Comparison of ENCODE assay signal across 16 cellular contexts in genomic region chr1:246114369-246114768, GRCh38.
DNase-seq lines count a peak whose midpoint lies in the region; ATAC-seq and TF ChIP-seq lines count a peak whose summit lies in the region.
"Had no signal": no experiment of that assay in that cellular context is flagged by ENCODE, and none has a peak within 500 bp of the region (broad histone marks: within the 10 kb centered on the region; RNA-seq: fewer than 3 reads in every experiment).

No MANE protein-coding gene starts in this region.

- no peak for ATAC-seq in activated CD8-positive, alpha-beta T cell treated with anti-CD3 and anti-CD28 coated beads for 36 hours
- no peak for ATAC-seq in effector memory CD8-positive, alpha-beta T cell (replicated peaks)
- ATAC-seq in HG03354 (IDR thresholded peaks at IDR 0.05; ENCODE audit: poor library complexity, severe bottlenecking, unreplicated experiment): no peak
- ATAC-seq: PC-3 had no signal

- peaks cover 0 to 3% (median 0%) of the 10 kb centered on the region in 5 donors for H3K9me3 Mint-ChIP-seq in CD8-positive, alpha-beta memory T cell
- H3K9me3 Mint-ChIP-seq in endodermal cell: no peaks in the 10 kb centered on the region
- no peaks in the 10 kb centered on the region for H3K9me3 Mint-ChIP-seq in activated CD8-positive, alpha-beta T cell treated with anti-CD3 and anti-CD28 coated beads for 36 hours
- no peaks in the 10 kb centered on the region for H3K9me3 Mint-ChIP-seq in effector memory CD8-positive, alpha-beta T cell

- peaks cover 3 to 16% (median 9%) of the 10 kb centered on the region in 3 donors for H3K36me3 Mint-ChIP-seq in CD8-positive, alpha-beta memory T cell
- H3K36me3 Mint-ChIP-seq in endodermal cell (ENCODE audit: low read depth): no peaks in the 10 kb centered on the region
- H3K36me3 Mint-ChIP-seq in activated CD8-positive, alpha-beta T cell treated with anti-CD3 and anti-CD28 coated beads for 36 hours (ENCODE audit: low read depth): peaks cover 4% of the 10 kb centered on the region
- H3K36me3 Mint-ChIP-seq in effector memory CD8-positive, alpha-beta T cell (ENCODE audit: insufficient read depth): no peaks in the 10 kb centered on the region

- peaks cover 7% of the 10 kb centered on the region for H3K4me1 ChIP-seq in CD8-positive, alpha-beta memory T cell (ENCODE audit: insufficient read depth, low read length)
- H3K4me1 ChIP-seq in endodermal cell (ENCODE audit: control insufficient read depth, insufficient read depth, low read length) (peaks cover 25% of the 10 kb centered on the region), mesodermal cell (ENCODE audit: control insufficient read depth, insufficient read depth, low read length, poor library complexity, severe bottlenecking) (peaks cover 12% of the 10 kb centered on the region)

- no peak overlapping the region for H3K9ac ChIP-seq in endodermal cell (ENCODE audit: extremely low read depth, low read length, poor library complexity, severe bottlenecking)
- H3K9ac ChIP-seq: KMS-11 had no signal

- peaks cover 6 to 22% (median 16%) of the 10 kb centered on the region in 3 donors for H3K4me1 Mint-ChIP-seq in CD8-positive, alpha-beta memory T cell
- H3K4me1 Mint-ChIP-seq in endodermal cell: peaks cover 30% of the 10 kb centered on the region
- H3K4me1 Mint-ChIP-seq in activated CD8-positive, alpha-beta T cell treated with anti-CD3 and anti-CD28 coated beads for 36 hours (ENCODE audit: low read depth): peaks cover 15% of the 10 kb centered on the region
- peaks cover 5% of the 10 kb centered on the region in 2 donors for H3K4me1 Mint-ChIP-seq in effector memory CD8-positive, alpha-beta T cell (ENCODE audit: low read depth in 2 of 2)

- H3K27me3 ChIP-seq in CD8-positive, alpha-beta memory T cell (ENCODE audit: insufficient read depth, low read length, poor library complexity, severe bottlenecking): no peaks in the 10 kb centered on the region
- no peaks in the 10 kb centered on the region for H3K27me3 ChIP-seq in endodermal cell (ENCODE audit: control insufficient read depth, insufficient read depth, low read length, poor library complexity, severe bottlenecking)

- H3K9me3 ChIP-seq in CD8-positive, alpha-beta memory T cell (ENCODE audit: low read length): no peaks in the 10 kb centered on the region
- H3K9me3 ChIP-seq in endodermal cell (ENCODE audit: control insufficient read depth, low read length) (no peaks in the 10 kb centered on the region), mesodermal cell (ENCODE audit: control insufficient read depth, low read length) (no peaks in the 10 kb centered on the region)

- H3K27me3 Mint-ChIP-seq in CD8-positive, alpha-beta memory T cell: no peaks in the 10 kb centered on the region
- H3K27me3 Mint-ChIP-seq in endodermal cell (ENCODE audit: insufficient read depth): no peaks in the 10 kb centered on the region
- no peaks in the 10 kb centered on the region for H3K27me3 Mint-ChIP-seq in activated CD8-positive, alpha-beta T cell treated with anti-CD3 and anti-CD28 coated beads for 36 hours
- H3K27me3 Mint-ChIP-seq in effector memory CD8-positive, alpha-beta T cell: no peaks in the 10 kb centered on the region
- H3K27me3 Mint-ChIP-seq: CD4-positive, alpha-beta memory T cell had no signal

- no peak overlapping the region for H3K4me3 ChIP-seq in CD8-positive, alpha-beta memory T cell (ENCODE audit: low read length)
- H3K4me3 ChIP-seq in endodermal cell (ENCODE audit: low read length) (no peak overlapping the region), mesodermal cell (ENCODE audit: extremely low read depth, insufficient read depth, low read length, poor library complexity, severe bottlenecking) (no peak overlapping the region)

- H3K27ac Mint-ChIP-seq in CD8-positive, alpha-beta memory T cell: no peak overlapping the region
- H3K27ac Mint-ChIP-seq in endodermal cell: peak overlapping the region; percentile 62
- H3K27ac Mint-ChIP-seq in activated CD8-positive, alpha-beta T cell treated with anti-CD3 and anti-CD28 coated beads for 36 hours: no peak overlapping the region
- H3K27ac Mint-ChIP-seq in effector memory CD8-positive, alpha-beta T cell: no peak overlapping the region

- POLR2A ChIA-PET in CD8-positive, alpha-beta memory T cell (lab: Charles Lee): no interaction called here
- POLR2A ChIA-PET in activated CD8-positive, alpha-beta T cell treated with anti-CD3 and anti-CD28 coated beads for 36 hours (lab: Charles Lee): interaction anchor here (0.6 kb wide), 1 partner anchor 609 kb away, joined by 3 read pairs; no protein-coding TSS in a partner anchor

- in situ Hi-C loops in KBM-7 (cut with MboI; ENCODE audit: low pct_unique_long_range_greater_than_20kb, low sequenced_read_pairs): no loop called here

- no peak for TF ChIP-seq CTCF in endodermal cell (conservative IDR thresholded peaks at IDR 0.05)
- no peak for TF ChIP-seq CTCF in activated CD8-positive, alpha-beta T cell treated with anti-CD3 and anti-CD28 coated beads for 36 hours (IDR thresholded peaks at IDR 0.05)

- peak overlapping the region; percentile 48 for H3K27ac ChIP-seq in CD8-positive, alpha-beta memory T cell (ENCODE audit: low read depth, low read length)
- H3K27ac ChIP-seq in endodermal cell (ENCODE audit: low read depth, low read length) (no peak overlapping the region), mesodermal cell (ENCODE audit: low read depth, low read length, severe bottlenecking) (peak overlapping the region; percentile 57)
- H3K27ac ChIP-seq: KMS-11, RWPE1 had no signal

- CTCF ChIA-PET in CD8-positive, alpha-beta memory T cell (lab: Charles Lee): no interaction called here
- CTCF ChIA-PET in activated CD8-positive, alpha-beta T cell treated with anti-CD3 and anti-CD28 coated beads for 36 hours (lab: Charles Lee): no interaction called here

- WGBS in endodermal cell (ENCODE audit: insufficient coverage in 1 of 2, insufficient read length in 1 of 2), 2 experiments: 80 to 81% methylated on average over 5 to 9 of the region's 9 CpGs
- WGBS in mesodermal cell (ENCODE audit: insufficient coverage in 2 of 2), 2 experiments: 77 to 78% methylated on average over 6 to 7 of the region's 9 CpGs

- intact Hi-C loops in activated CD8-positive, alpha-beta T cell treated with anti-CD3 and anti-CD28 coated beads for 36 hours (cut with micrococcal nuclease): loop anchor here (10.0 kb wide), 1 partner anchor 220 kb away; no protein-coding TSS in a partner anchor

- DNase-seq in CD8-positive, alpha-beta memory T cell: no peak
- DNase-seq in KBM-7 (peak; percentile 49), endodermal cell (peak; percentile 58), NOMO-1 treated with dmso at 0.1 percent for 144 hours (lab: John Stamatoyannopoulos, UW; ENCODE audit: unreplicated experiment) (no peak)
- no peak for DNase-seq in activated CD8-positive, alpha-beta T cell treated with anti-CD3 and anti-CD28 coated beads for 36 hours
- DNase-seq in effector memory CD8-positive, alpha-beta T cell: no peak
- DNase-seq: ACHN; CD4-positive, alpha-beta memory T cell; MM.1S; NCI-H1092 treated with DMSO at 0.1 percent for 48 hours; NCI-H1694 treated with DMSO at 0.1 percent for 48 hours; PC-3 had no signal

- no peak overlapping the region for H3K4me3 Mint-ChIP-seq in CD8-positive, alpha-beta memory T cell
- no peak overlapping the region for H3K4me3 Mint-ChIP-seq in endodermal cell
- H3K4me3 Mint-ChIP-seq in activated CD8-positive, alpha-beta T cell treated with anti-CD3 and anti-CD28 coated beads for 36 hours: no peak overlapping the region
- H3K4me3 Mint-ChIP-seq in effector memory CD8-positive, alpha-beta T cell: no peak overlapping the region
- H3K4me3 Mint-ChIP-seq: CD4-positive, alpha-beta memory T cell had no signal

- H3K36me3 ChIP-seq in CD8-positive, alpha-beta memory T cell (ENCODE audit: insufficient read depth, low read length): no peaks in the 10 kb centered on the region
- no peaks in the 10 kb centered on the region for H3K36me3 ChIP-seq in endodermal cell (ENCODE audit: control insufficient read depth, insufficient read depth, low read length)
- no peaks in the 10 kb centered on the region for H3K36me3 ChIP-seq in mesodermal cell (ENCODE audit: control insufficient read depth, insufficient read depth, low read length)

Comparison
In these comparisons a context has a peak if more than half of its experiments do, and no peak if none do; other contexts are left out.
1. DNase-seq: peak in KBM-7 (single experiment) and endodermal cell (single experiment); none in CD8-positive, alpha-beta memory T cell (0 of 5), activated CD8-positive, alpha-beta T cell treated with anti-CD3 and anti-CD28 coated beads for 36 hours (single experiment), effector memory CD8-positive, alpha-beta T cell (0 of 3) and NOMO-1 treated with dmso at 0.1 percent for 144 hours (single experiment).